ENCODE assay signal across 18 cellular contexts in genomic region chr2:202121532-202122166, GRCh38. TPM values are rescaled to one million over a fixed set of nuclear protein-coding genes. Genes with fewer than 3 reads are reported as not detected.
A peak's percentile ranks its signal among the peaks of the same experiment; 100 is the strongest.
DNase-seq lines count a peak whose midpoint lies in the region; ATAC-seq and TF ChIP-seq lines count a peak whose summit lies in the region.
"Had no signal": no experiment of that assay in that cellular context is flagged by ENCODE, and none has a peak within 500 bp of the region (broad histone marks: within the 10 kb centered on the region; RNA-seq: fewer than 3 reads in every experiment).

No MANE protein-coding gene starts in this region.

- H3K4me3 ChIP-seq in gastroesophageal sphincter: no peak overlapping the region
- H3K4me3 ChIP-seq in naive thymus-derived CD4-positive, alpha-beta T cell (ENCODE audit: low read length): no peak overlapping the region
- no peak overlapping the region for H3K4me3 ChIP-seq in gastrocnemius medialis
- H3K4me3 ChIP-seq: hepatocyte had no signal

- peak overlapping the region; percentile 62 to 86 (median 75) for H3K27ac Mint-ChIP-seq in CD14-positive monocyte
- H3K27ac Mint-ChIP-seq in naive thymus-derived CD4-positive, alpha-beta T cell: no peak overlapping the region
- H3K27ac Mint-ChIP-seq: HFFc6 had no signal

- POLR2A ChIA-PET in naive thymus-derived CD4-positive, alpha-beta T cell (lab: Charles Lee): no interaction called here

- H3K27me3 Mint-ChIP-seq in CD14-positive monocyte (ENCODE audit: low read depth in 3 of 3): peaks cover 0 to 3% (median 2%) of the 10 kb centered on the region in 3 donors
- H3K27me3 Mint-ChIP-seq in naive thymus-derived CD4-positive, alpha-beta T cell: peaks cover 3 to 20% (median 4%) of the 10 kb centered on the region in 5 donors
- peaks cover 8% of the 10 kb centered on the region for H3K27me3 Mint-ChIP-seq in activated T-cell treated with anti-CD3 and anti-CD28 coated beads, Interleukin-2, amount 50 U/mL, for 4 hours (ENCODE audit: low read depth)

- TF ChIP-seq POLR2A in gastroesophageal sphincter (IDR thresholded peaks at IDR 0.05) (no peak), gastrocnemius medialis (IDR thresholded peaks at IDR 0.05) (no peak)

- H3K36me3 Mint-ChIP-seq in CD14-positive monocyte: peaks cover 0 to 4% of the 10 kb centered on the region in 2 donors
- peaks cover 0 to 5% (median 0%) of the 10 kb centered on the region in 5 donors for H3K36me3 Mint-ChIP-seq in naive thymus-derived CD4-positive, alpha-beta T cell
- no peaks in the 10 kb centered on the region for H3K36me3 Mint-ChIP-seq in activated T-cell treated with anti-CD3 and anti-CD28 coated beads, Interleukin-2, amount 50 U/mL, for 4 hours (ENCODE audit: insufficient read depth)

- peak; percentile 63 for DNase-seq in CD14-positive monocyte (ENCODE audit: low spot score)
- peak; percentile 75 to 85 for DNase-seq in NOMO-1 (lab: John Stamatoyannopoulos, UW; ENCODE audit: unreplicated experiment in 2 of 2)
- no peak for DNase-seq in naive thymus-derived CD4-positive, alpha-beta T cell
- no peak for DNase-seq in stimulated activated CD4-positive, alpha-beta T cell treated with anti-CD3 and anti-CD28 coated beads, Interleukin-4, amount 100 ng/mL, for 4 hours
- no peak for DNase-seq in gastrocnemius medialis
- DNase-seq in stimulated activated CD4-positive, alpha-beta T cell treated with anti-CD3 and anti-CD28 coated beads, Interleukin-15, amount 100 ng/mL, for 24 hours: no peak
- DNase-seq in activated T-cell treated with anti-CD3 and anti-CD28 coated beads, Interleukin-2, amount 50 U/mL, for 4 hours: no peak
- DNase-seq: activated T-cell treated with anti-CD3 and anti-CD28 coated beads, Interleukin-2, amount 50 U/mL, for 1 hour; DMS53; HFFc6; NCI-H1105; NCI-H2227 treated with DMSO at 0.1 percent for 48 hours had no signal

- peak overlapping the region in 1 of 2 donors; percentile 73 for H3K4me3 Mint-ChIP-seq in CD14-positive monocyte
- no peak overlapping the region for H3K4me3 Mint-ChIP-seq in naive thymus-derived CD4-positive, alpha-beta T cell
- H3K4me3 Mint-ChIP-seq in activated T-cell treated with anti-CD3 and anti-CD28 coated beads, Interleukin-2, amount 50 U/mL, for 4 hours: no peak overlapping the region
- H3K4me3 Mint-ChIP-seq: HFFc6 had no signal

- peak; percentile 41 for ATAC-seq in gastroesophageal sphincter
- ATAC-seq in naive thymus-derived CD4-positive, alpha-beta T cell: peak; percentile 78
- ATAC-seq in gastrocnemius medialis: no peak
- no peak for ATAC-seq in activated T-cell treated with anti-CD3 and anti-CD28 coated beads, Interleukin-2, amount 50 U/mL, for 4 hours

- H3K4me1 ChIP-seq in gastroesophageal sphincter (no peaks in the 10 kb centered on the region), gastrocnemius medialis (no peaks in the 10 kb centered on the region)
- H3K4me1 ChIP-seq in naive thymus-derived CD4-positive, alpha-beta T cell (ENCODE audit: control insufficient read depth in 2 of 2, insufficient read depth in 2 of 2, low read length in 2 of 2): no peaks in the 10 kb centered on the region

- peaks cover 13% of the 10 kb centered on the region for H3K4me1 Mint-ChIP-seq in CD14-positive monocyte
- peaks cover 0 to 6% (median 0%) of the 10 kb centered on the region in 7 donors for H3K4me1 Mint-ChIP-seq in naive thymus-derived CD4-positive, alpha-beta T cell
- H3K4me1 Mint-ChIP-seq in activated T-cell treated with anti-CD3 and anti-CD28 coated beads, Interleukin-2, amount 50 U/mL, for 4 hours (ENCODE audit: low read depth): no peaks in the 10 kb centered on the region

- H3K9me3 Mint-ChIP-seq in CD14-positive monocyte: peaks cover 0 to 11% (median 8%) of the 10 kb centered on the region in 7 donors
- H3K9me3 Mint-ChIP-seq in naive thymus-derived CD4-positive, alpha-beta T cell: peaks cover 0 to 14% (median 6%) of the 10 kb centered on the region in 11 donors
- H3K9me3 Mint-ChIP-seq in activated T-cell treated with anti-CD3 and anti-CD28 coated beads, Interleukin-2, amount 50 U/mL, for 4 hours: peaks cover 7% of the 10 kb centered on the region

- no peak for TF ChIP-seq EP300 in gastroesophageal sphincter (IDR thresholded peaks at IDR 0.05)

- CTCF ChIA-PET in naive thymus-derived CD4-positive, alpha-beta T cell (lab: Charles Lee): no interaction called here

- H3K9me3 ChIP-seq in gastroesophageal sphincter (peaks cover 0 to 6% (median 0%) of the 10 kb centered on the region in 3 donors), gastrocnemius medialis (no peaks in the 10 kb centered on the region)
- H3K9me3 ChIP-seq in naive thymus-derived CD4-positive, alpha-beta T cell (ENCODE audit: control insufficient read depth in 2 of 3, low read length in 3 of 3): no peaks in the 10 kb centered on the region

- 72 to 79% methylated on average over 7 to 8 of the region's 9 CpGs for WGBS in gastroesophageal sphincter (ENCODE audit: low coverage in 1 of 2), 2 donors

- H3K36me3 ChIP-seq in gastroesophageal sphincter (no peaks in the 10 kb centered on the region), gastrocnemius medialis (no peaks in the 10 kb centered on the region)
- no peaks in the 10 kb centered on the region for H3K36me3 ChIP-seq in naive thymus-derived CD4-positive, alpha-beta T cell (ENCODE audit: control insufficient read depth in 2 of 3, insufficient read depth in 3 of 3, low read length in 3 of 3)

- intact Hi-C loops in CD14-positive monocyte (cut with micrococcal nuclease) (no loop called here), gastrocnemius medialis (cut with DNase I; ENCODE audit: low total_unique reads) (no loop called here)
- intact Hi-C loops in naive thymus-derived CD4-positive, alpha-beta T cell (cut with micrococcal nuclease): no loop called here

- TF ChIP-seq CTCF in CD14-positive monocyte (IDR thresholded peaks at IDR 0.05) (no peak), gastroesophageal sphincter (IDR thresholded peaks at IDR 0.05) (no peak), gastrocnemius medialis (IDR thresholded peaks at IDR 0.05 in 4 of 5, conservative IDR thresholded peaks at IDR 0.05 in 1 of 5) (no peak)

- H3K27ac ChIP-seq in gastroesophageal sphincter: no peak overlapping the region
- no peak overlapping the region for H3K27ac ChIP-seq in naive thymus-derived CD4-positive, alpha-beta T cell (ENCODE audit: low read depth, low read length)
- H3K27ac ChIP-seq in gastrocnemius medialis: no peak overlapping the region
- H3K27ac ChIP-seq: epithelial cell of prostate, hepatocyte had no signal

- H3K27me3 ChIP-seq in gastroesophageal sphincter: no peaks in the 10 kb centered on the region
- no peaks in the 10 kb centered on the region for H3K27me3 ChIP-seq in naive thymus-derived CD4-positive, alpha-beta T cell (ENCODE audit: control insufficient read depth in 2 of 2, insufficient read depth in 2 of 2, low read length in 2 of 2)
- H3K27me3 ChIP-seq in gastrocnemius medialis: no peaks in the 10 kb centered on the region
- H3K27me3 ChIP-seq: hepatocyte had no signal

- in situ Hi-C loops in gastrocnemius medialis (cut with MboI; ENCODE audit: low sequenced_read_pairs in 4 of 4): no loop called here

RNA-seq across cellular contexts. Expression of gene KIAA2012, which starts 48.6 kb away (rescaled TPM):
- not detected for polyA plus RNA-seq in CD14-positive monocyte
- not detected for total RNA-seq in gastroesophageal sphincter
- total RNA-seq in naive thymus-derived CD4-positive, alpha-beta T cell: not detected
- not detected for polyA plus RNA-seq in naive thymus-derived CD4-positive, alpha-beta T cell
- total RNA-seq in gastrocnemius medialis: not detected
- not detected for total RNA-seq in activated T-cell treated with anti-CD3 and anti-CD28 coated beads, Interleukin-2, amount 50 U/mL, for 4 hours
- total RNA-seq: chondrocyte, HT1080, OCI-LY7 had no signal
- polyA plus RNA-seq: hepatocyte had no signal

Comparison
In these comparisons a context has a peak if more than half of its experiments do, and no peak if none do; other contexts are left out.
1. DNase-seq: peak in CD14-positive monocyte (single experiment) and NOMO-1 (2 of 2); none in naive thymus-derived CD4-positive, alpha-beta T cell (0 of 9), stimulated activated CD4-positive, alpha-beta T cell treated with anti-CD3 and anti-CD28 coated beads, Interleukin-4, amount 100 ng/mL, for 4 hours (0 of 2), gastrocnemius medialis (0 of 2), stimulated activated CD4-positive, alpha-beta T cell treated with anti-CD3 and anti-CD28 coated beads, Interleukin-15, amount 100 ng/mL, for 24 hours (single experiment) and activated T-cell treated with anti-CD3 and anti-CD28 coated beads, Interleukin-2, amount 50 U/mL, for 4 hours (single experiment).
2. H3K27ac Mint-ChIP-seq: peak in CD14-positive monocyte (7 of 7); none in naive thymus-derived CD4-positive, alpha-beta T cell (0 of 9).
3. ATAC-seq: peak in gastroesophageal sphincter (single experiment) and naive thymus-derived CD4-positive, alpha-beta T cell (single experiment); none in gastrocnemius medialis (0 of 2) and activated T-cell treated with anti-CD3 and anti-CD28 coated beads, Interleukin-2, amount 50 U/mL, for 4 hours (0 of 2).